29 cellular contexts compared by ENCODE assay signal in the genomic region with DNA sequence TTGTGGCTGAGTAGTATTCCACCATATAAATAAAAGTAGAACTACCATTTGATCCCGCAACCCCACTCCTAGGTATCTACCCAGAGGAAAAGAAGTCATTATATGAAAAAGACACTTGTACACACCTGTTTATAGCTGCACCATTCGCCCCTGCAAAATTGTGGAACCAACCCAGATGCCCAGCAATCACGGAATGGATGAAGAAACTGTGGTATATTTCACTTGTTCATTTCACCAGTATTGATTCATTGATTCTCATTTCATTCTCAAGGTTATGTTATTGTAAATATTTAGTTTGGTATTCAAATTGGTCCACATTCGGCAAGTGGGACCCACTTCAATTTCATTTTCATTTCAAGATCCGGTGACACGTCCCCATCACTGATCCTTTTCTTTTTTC.
"Had no signal": no experiment of that assay in that cellular context is flagged by ENCODE, and none has a peak within 500 bp of the region (broad histone marks: within the 10 kb centered on the region; RNA-seq: fewer than 3 reads in every experiment).

No MANE protein-coding gene starts in this region.

- H3K4me1 ChIP-seq: adrenal gland, ascending aorta, breast epithelium had no signal

- H3K4me3 ChIP-seq: adrenal gland, ascending aorta, body of pancreas, breast epithelium, cardiac muscle cell had no signal

- H3K27ac ChIP-seq: adrenal gland, ascending aorta, body of pancreas, brain microvascular endothelial cell, breast epithelium, cardiac muscle cell had no signal

- DNase-seq: activated effector memory CD4-positive, alpha-beta T cell treated with anti-CD3 and anti-CD28 coated beads, Interleukin-2, amount 50 U/mL, for 16 hours; activated effector memory CD4-positive, alpha-beta T cell treated with Interleukin-2 at 50 U/mL for 16 hours; activated gamma-delta T cell; activated gamma-delta T cell treated with Interleukin-2 at 50 U/mL for 16 hours; activated naive CD4-positive, alpha-beta T cell; activated naive CD4-positive, alpha-beta T cell treated with anti-CD3 and anti-CD28 coated beads for 36 hours; activated naive CD4-positive, alpha-beta T cell treated with anti-CD3 and anti-CD28 coated beads, Interleukin-2, amount 10 ng/mL, durations not matched to agents 7 days and 5 days; activated naive CD4-positive, alpha-beta T cell treated with anti-CD3 and anti-CD28 coated beads, Interleukin-2, amount 50 U/mL, for 16 hours; activated naive CD4-positive, alpha-beta T cell treated with Interleukin-2 at 50 U/mL for 16 hours; activated naive CD8-positive, alpha-beta T cell treated with anti-CD3 and anti-CD28 coated beads for 36 hours; activated naive CD8-positive, alpha-beta T cell treated with anti-CD3 and anti-CD28 coated beads, Interleukin-2, amount 10 ng/mL, durations not matched to agents 7 days and 5 days; activated naive CD8-positive, alpha-beta T cell treated with anti-CD3 and anti-CD28 coated beads, Interleukin-2, amount 50 U/mL, for 24 hours; activated T-cell treated with anti-CD3 and anti-CD28 coated beads, Interleukin-2, amount 50 U/mL, for 24 hours; activated T-cell treated with anti-CD3 and anti-CD28 coated beads, Interleukin-2, amount 50 U/mL, for 4 hours; activated T-cell treated with anti-CD3 and anti-CD28 coated beads, Interleukin-2, amount 50 U/mL, for 48 hours; activated T-cell treated with anti-CD3 and anti-CD28 coated beads, Interleukin-2, amount 50 U/mL, for 72 hours; adrenal gland; amniotic stem cell; amygdala; anterior cingulate cortex; aorta; body of pancreas; brain microvascular endothelial cell; caudate nucleus; central memory CD4-positive, alpha-beta T cell; cerebellar nuclear complex had no signal

- H3K36me3 ChIP-seq: adrenal gland, ascending aorta, brain microvascular endothelial cell, breast epithelium, cardiac muscle cell had no signal

- H3K27me3 ChIP-seq: adrenal gland, ascending aorta, body of pancreas, brain microvascular endothelial cell, breast epithelium, cardiac muscle cell had no signal

- H3K9me3 ChIP-seq: adrenal gland, ascending aorta, body of pancreas, breast epithelium had no signal
